23 cellular contexts compared by ENCODE assay signal in genomic region chr2:226643030-226643429, GRCh38.
"Had no signal": no experiment of that assay in that cellular context is flagged by ENCODE, and none has a peak within 500 bp of the region (broad histone marks: within the 10 kb centered on the region; RNA-seq: fewer than 3 reads in every experiment).

No MANE protein-coding gene starts in this region.

- H3K4me1 ChIP-seq: body of pancreas had no signal

- H3K27me3 ChIP-seq: body of pancreas had no signal

- ATAC-seq: activated CD8-positive, alpha-beta memory T cell treated with anti-CD3 and anti-CD28 coated beads, Interleukin-2, amount 10 ng/mL, durations not matched to agents 7 days and 5 days; body of pancreas; WTC11 had no signal

- DNase-seq: activated CD4-positive, alpha-beta T cell treated with anti-CD3 and anti-CD28 coated beads, Interleukin-2, amount 10 ng/mL, durations not matched to agents 24 days and 14 days; activated CD4-positive, alpha-beta T cell treated with anti-CD3 and anti-CD28 coated beads, Interleukin-2, amount 50 U/mL, for 48 hours; activated CD4-positive, CD25-positive, alpha-beta regulatory T cell treated with anti-CD3 and anti-CD28 coated beads, Interleukin-2, amount 50 U/mL, for 72 hours; activated CD8-positive, alpha-beta memory T cell treated with anti-CD3 and anti-CD28 coated beads, Interleukin-2, amount 10 ng/mL, durations not matched to agents 7 days and 5 days; activated effector memory CD4-positive, alpha-beta T cell treated with Interleukin-2 at 50 U/mL for 16 hours; activated naive CD4-positive, alpha-beta T cell; activated T-cell treated with anti-CD3 and anti-CD28 coated beads, Interleukin-2, amount 50 U/mL, for 24 hours; aorta; body of pancreas; Karpas-422; MM.1S; NCI-H1105; NCI-H1436; NCI-H1694 treated with DMSO at 0.1 percent for 48 hours; NCI-H2029 treated with DMSO at 0.1 percent for 48 hours; NCI-H345; NCI-H510A; NCI-H526 treated with DMSO at 0.1 percent for 48 hours; NK-92 treated with Interleukin-12 subunit alpha and Interleukin-12 subunit beta, amount 100 ng/mL, for 24 hours; OCI-M1; RPMI8226; SHP77 had no signal

- H3K27ac ChIP-seq: body of pancreas had no signal

- H3K4me3 ChIP-seq: body of pancreas had no signal

- H3K9me3 ChIP-seq: body of pancreas had no signal
